In genomic region chr15:82709081-82709420, GRCh38 we compare ENCODE assay signal across 2 cellular contexts.
TF ChIP-seq lines count a peak whose summit lies in the region.

No MANE protein-coding gene starts in this region.

TF ChIP-seq in SK-N-SH, 30 proteins besides CTCF, POLR2A, EP300 and RAD21 (continued from another document):
- no peak for TF ChIP-seq ZBTB33 (IDR thresholded peaks at IDR 0.05; ENCODE audit: borderline replicate concordance, low read depth)
- no peak for TF ChIP-seq NRF1 (IDR thresholded peaks at IDR 0.05; ENCODE audit: low read depth, low read length)
- no peak for TF ChIP-seq SIN3A (IDR thresholded peaks at IDR 0.05; ENCODE audit: borderline replicate concordance, low read depth, low read length)
- no peak for TF ChIP-seq PBX3 (IDR thresholded peaks at IDR 0.05)
- no peak for TF ChIP-seq MXI1 (IDR thresholded peaks at IDR 0.05; ENCODE audit: low read depth, low read length)
- TF ChIP-seq SMC3 (IDR thresholded peaks at IDR 0.05; ENCODE audit: low read depth, low read length), result no peak
- TF ChIP-seq NFIC (IDR thresholded peaks at IDR 0.05; ENCODE audit: borderline replicate concordance), result no peak
- TF ChIP-seq MEF2A (IDR thresholded peaks at IDR 0.05; ENCODE audit: borderline replicate concordance, low read depth), result no peak
- TF ChIP-seq FOXM1 (IDR thresholded peaks at IDR 0.05; ENCODE audit: low read depth), result no peak

TF ChIP-seq in SK-N-SH treated with all-trans-retinoic acid at 6 μM for 48 hours, 23 proteins besides CTCF, POLR2A, EP300 and RAD21 (continued from another document):
- no peak for TF ChIP-seq PPARA (CRISPR knock-in tag; IDR thresholded peaks at IDR 0.05; ENCODE audit: borderline replicate concordance)
- TF ChIP-seq CSRNP3 (CRISPR knock-in tag; IDR thresholded peaks at IDR 0.05), result no peak
- no peak for TF ChIP-seq RARB (CRISPR knock-in tag; IDR thresholded peaks at IDR 0.05)
- no peak for TF ChIP-seq ZNF70 (CRISPR knock-in tag; IDR thresholded peaks at IDR 0.05)
- no peak for TF ChIP-seq ZNF565 (CRISPR knock-in tag; conservative IDR thresholded peaks at IDR 0.05; ENCODE audit: low read depth)
- no peak for TF ChIP-seq BACH2 (CRISPR knock-in tag; IDR thresholded peaks at IDR 0.05; ENCODE audit: borderline replicate concordance)
TF ChIP-seq in SK-N-SH treated with all-trans-retinoic acid at 6 μM for 48 hours: peak in this region for 0.
